Comparison of ENCODE assay signal across 20 cellular contexts in the genomic region with DNA sequence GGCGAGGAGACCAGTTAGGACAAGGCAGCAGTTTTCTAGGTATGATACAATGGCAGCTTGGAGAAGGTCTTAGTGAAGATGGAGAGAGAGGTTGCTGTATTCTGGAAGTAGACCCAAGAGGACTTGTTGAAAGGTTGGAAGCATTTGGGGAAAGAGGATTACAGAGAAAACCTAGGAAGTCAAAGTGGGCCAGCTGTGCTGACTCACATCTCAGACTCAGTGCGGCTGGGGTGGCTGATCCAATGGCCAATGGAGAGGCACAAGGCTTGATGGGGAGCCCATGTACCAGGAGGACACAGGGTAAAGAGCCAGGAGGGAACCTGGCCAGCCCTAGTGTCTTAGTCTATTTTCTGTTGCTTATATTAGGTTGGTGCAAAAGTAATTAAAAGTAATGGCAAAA.
DNase-seq lines count a peak whose midpoint lies in the region; ATAC-seq and TF ChIP-seq lines count a peak whose summit lies in the region.
"Had no signal": no experiment of that assay in that cellular context is flagged by ENCODE, and none has a peak within 500 bp of the region (broad histone marks: within the 10 kb centered on the region; RNA-seq: fewer than 3 reads in every experiment).

No MANE protein-coding gene starts in this region.

- no peak overlapping the region for H2BK15ac ChIP-seq in neuronal stem cell (ENCODE audit: low read length)

- H3K4me1 ChIP-seq in endodermal cell (ENCODE audit: control insufficient read depth, insufficient read depth, low read length) = no peaks in the 10 kb centered on the region
- no peaks in the 10 kb centered on the region for H3K4me1 ChIP-seq in osteoblast (ENCODE audit: insufficient read depth, low read length)
- peaks cover 0 to 3% of the 10 kb centered on the region in 2 donors for H3K4me1 ChIP-seq in neuronal stem cell (ENCODE audit: control insufficient read depth in 2 of 2, insufficient read depth in 1 of 2, low read depth in 1 of 2, low read length in 2 of 2)
- H3K4me1 ChIP-seq: BE2C; BLaER1 treated with 17β-estradiol and CSF1 and Interleukin-3, amounts not matched to agents 10 nM and 100 nM; HAP-1 had no signal

- ATAC-seq in GM19351 (IDR thresholded peaks at IDR 0.05; ENCODE audit: unreplicated experiment) = no peak

- H3K27ac ChIP-seq in endodermal cell (ENCODE audit: low read depth, low read length) = no peak overlapping the region
- H3K27ac ChIP-seq in osteoblast (ENCODE audit: low read depth, low read length) = no peak overlapping the region
- H3K27ac ChIP-seq in neuronal stem cell (replicated peaks; ENCODE audit: low read length) = no peak overlapping the region
- H3K27ac ChIP-seq: 22Rv1; BLaER1 treated with 17β-estradiol and CSF1 and Interleukin-3, amounts not matched to agents 10 nM and 100 nM had no signal

- no peak overlapping the region for H3K14ac ChIP-seq in neuronal stem cell (ENCODE audit: low read length)

- H4K20me1 ChIP-seq in osteoblast (ENCODE audit: insufficient read depth, low read length) = no peaks in the 10 kb centered on the region
- H4K20me1 ChIP-seq: BLaER1 treated with 17β-estradiol and CSF1 and Interleukin-3, amounts not matched to agents 10 nM and 100 nM had no signal

- no peak overlapping the region for H4K91ac ChIP-seq in neuronal stem cell (ENCODE audit: low read depth, low read length, poor library complexity)

- H2BK120ac ChIP-seq in neuronal stem cell (ENCODE audit: low read depth, low read length) = no peak overlapping the region

- H3K27me3 ChIP-seq in endodermal cell (ENCODE audit: control insufficient read depth, insufficient read depth, low read length, poor library complexity, severe bottlenecking) (no peaks in the 10 kb centered on the region), osteoblast (ENCODE audit: insufficient read depth, low read length) (no peaks in the 10 kb centered on the region), neuronal stem cell (ENCODE audit: control insufficient read depth in 3 of 3, insufficient read depth in 3 of 3, low read depth in 1 of 3, low read length in 3 of 3) (no peaks in the 10 kb centered on the region)
- H3K27me3 ChIP-seq: BE2C; BLaER1 treated with 17β-estradiol and CSF1 and Interleukin-3, amounts not matched to agents 10 nM and 100 nM had no signal

- H3K4ac ChIP-seq in neuronal stem cell (ENCODE audit: low read length) = no peak overlapping the region

- no peak overlapping the region for H2AK5ac ChIP-seq in neuronal stem cell (ENCODE audit: low read depth, low read length)

- DNase-seq in GM03348 (ENCODE audit: low spot score) = peak; percentile 2
- peak; percentile 10 for DNase-seq in endodermal cell
- DNase-seq in osteoblast (ENCODE audit: insufficient read length, low spot score, missing footprints) = peak; percentile 65
- no peak for DNase-seq in iPS-NIHi7 (ENCODE audit: extremely low spot score)
- DNase-seq in neuronal stem cell (ENCODE audit: low spot score) = no peak
- DNase-seq: AML-193; BE2C; CD4-positive, alpha-beta T cell; CD8-positive, alpha-beta memory T cell; DMS 273 treated with DMSO at 0.1 percent for 48 hours; DMS79; EL; GDM1; GOT3; HFFc6 had no signal

- H3K18ac ChIP-seq in neuronal stem cell (ENCODE audit: low read length) = no peak overlapping the region

- H3K23ac ChIP-seq in neuronal stem cell (ENCODE audit: low read depth, low read length, poor library complexity) = no peak overlapping the region

- H3K9ac ChIP-seq in endodermal cell (ENCODE audit: extremely low read depth, low read length, poor library complexity, severe bottlenecking) = no peak overlapping the region
- no peak overlapping the region for H3K9ac ChIP-seq in neuronal stem cell (ENCODE audit: low read depth, low read length, poor library complexity)
- H3K9ac ChIP-seq: BLaER1 treated with 17β-estradiol and CSF1 and Interleukin-3, amounts not matched to agents 10 nM and 100 nM had no signal

- no peaks in the 10 kb centered on the region for H3K36me3 ChIP-seq in endodermal cell (ENCODE audit: control insufficient read depth, insufficient read depth, low read length)
- H3K36me3 ChIP-seq in osteoblast (ENCODE audit: insufficient read depth, low read length) = no peaks in the 10 kb centered on the region
- no peaks in the 10 kb centered on the region for H3K36me3 ChIP-seq in neuronal stem cell (replicated peaks in 1 of 2; ENCODE audit: control insufficient read depth in 2 of 2, insufficient read depth in 2 of 2, low read length in 2 of 2)
- H3K36me3 ChIP-seq: BE2C; BLaER1 treated with 17β-estradiol and CSF1 and Interleukin-3, amounts not matched to agents 10 nM and 100 nM; HAP-1 had no signal

- no peak overlapping the region for H3K27ac Mint-ChIP-seq in endodermal cell
- H3K27ac Mint-ChIP-seq: CD14-positive monocyte; CD4-positive, alpha-beta T cell; CD8-positive, alpha-beta memory T cell; HFFc6 had no signal

- WGBS in endodermal cell (ENCODE audit: insufficient coverage in 1 of 2, insufficient read length in 1 of 2), 2 experiments = 92 to 95% methylated on average over 2 of the region's 2 CpGs
- WGBS in neuronal stem cell (ENCODE audit: extremely low coverage in 2 of 2, insufficient read length in 2 of 2, insufficient replicate concordance in 1 of 2), 2 donors = no CpG with 5 or more reads among the region's 2 CpGs

- no peak overlapping the region for H2BK12ac ChIP-seq in neuronal stem cell (ENCODE audit: low read length)

- H3K4me3 ChIP-seq in endodermal cell (ENCODE audit: low read length) = no peak overlapping the region
- no peak overlapping the region for H3K4me3 ChIP-seq in osteoblast (ENCODE audit: insufficient read depth, low read length)
- no peak overlapping the region for H3K4me3 ChIP-seq in neuronal stem cell (ENCODE audit: low read length in 2 of 2)
- H3K4me3 ChIP-seq: BLaER1 treated with 17β-estradiol and CSF1 and Interleukin-3, amounts not matched to agents 10 nM and 100 nM; HAP-1 had no signal

- H3K9me3 ChIP-seq in endodermal cell (ENCODE audit: control insufficient read depth, low read length) (no peaks in the 10 kb centered on the region), osteoblast (ENCODE audit: low read depth, low read length) (no peaks in the 10 kb centered on the region), neuronal stem cell (replicated peaks in 1 of 2; ENCODE audit: control insufficient read depth in 2 of 2, insufficient read depth in 1 of 2, low read depth in 1 of 2, low read length in 2 of 2) (no peaks in the 10 kb centered on the region)
- H3K9me3 ChIP-seq: BE2C, HAP-1 had no signal

- no peak overlapping the region for H3K4me2 ChIP-seq in osteoblast (ENCODE audit: insufficient read depth, low read length)
- H3K4me2 ChIP-seq in neuronal stem cell (ENCODE audit: insufficient read depth, low read length, poor library complexity, severe bottlenecking) = no peak overlapping the region
- H3K4me2 ChIP-seq: BLaER1 treated with 17β-estradiol and CSF1 and Interleukin-3, amounts not matched to agents 10 nM and 100 nM had no signal

- no peaks in the 10 kb centered on the region for H3K4me1 Mint-ChIP-seq in endodermal cell
- H3K4me1 Mint-ChIP-seq: CD14-positive monocyte; CD8-positive, alpha-beta memory T cell had no signal

- TF ChIP-seq CTCF in endodermal cell (conservative IDR thresholded peaks at IDR 0.05) (no peak), osteoblast (IDR thresholded peaks at IDR 0.05; ENCODE audit: extremely low read depth, low read depth, low read length) (no peak)

- H3K79me2 ChIP-seq in osteoblast (ENCODE audit: insufficient read depth, low read length) = no peaks in the 10 kb centered on the region

- no peak overlapping the region for H4K8ac ChIP-seq in neuronal stem cell (ENCODE audit: low read depth, low read length)

- H3K4me3 Mint-ChIP-seq in endodermal cell = no peak overlapping the region
- H3K4me3 Mint-ChIP-seq: CD14-positive monocyte; CD4-positive, alpha-beta T cell; CD8-positive, alpha-beta memory T cell; HFFc6 had no signal

- no peaks in the 10 kb centered on the region for H3K79me1 ChIP-seq in neuronal stem cell (ENCODE audit: low read depth, low read length)

- H3K9me3 Mint-ChIP-seq in endodermal cell = peaks cover 2% of the 10 kb centered on the region

- H3K27me3 Mint-ChIP-seq in endodermal cell (ENCODE audit: insufficient read depth) = no peaks in the 10 kb centered on the region
- H3K27me3 Mint-ChIP-seq: CD4-positive, alpha-beta T cell; CD8-positive, alpha-beta memory T cell had no signal

- no peak overlapping the region for H2BK5ac ChIP-seq in neuronal stem cell (ENCODE audit: low read length)

- H2AFZ ChIP-seq in osteoblast (ENCODE audit: low read length) (no peak overlapping the region), neuronal stem cell (ENCODE audit: low read length) (no peak overlapping the region)

- H3K36me3 Mint-ChIP-seq in endodermal cell (ENCODE audit: low read depth) = no peaks in the 10 kb centered on the region
- H3K36me3 Mint-ChIP-seq: CD14-positive monocyte; CD8-positive, alpha-beta memory T cell had no signal

Comparison
In these comparisons a context has a peak if more than half of its experiments do, and no peak if none do; other contexts are left out.
1. DNase-seq: peak in GM03348 (single experiment), endodermal cell (single experiment) and osteoblast (single experiment); none in iPS-NIHi7 (single experiment) and neuronal stem cell (single experiment).